16 cellular contexts compared by ENCODE assay signal in genomic region chr18:21901423-21901822, GRCh38.
A peak's percentile ranks its signal among the peaks of the same experiment; 100 is the strongest.
DNase-seq lines count a peak whose midpoint lies in the region; ATAC-seq, FAIRE-seq and TF ChIP-seq lines count a peak whose summit lies in the region.
"Had no signal": no experiment of that assay in that cellular context is flagged by ENCODE, and none has a peak within 500 bp of the region (broad histone marks: within the 10 kb centered on the region; RNA-seq: fewer than 3 reads in every experiment).

No MANE protein-coding gene starts in this region.

- H3K4me1 ChIP-seq in HepG2 (ENCODE audit: insufficient read depth, low read length) (peaks cover 22% of the 10 kb centered on the region), right lobe of liver (no peaks in the 10 kb centered on the region), K562 (replicated peaks in 1 of 2; ENCODE audit: control insufficient read depth in 2 of 2, insufficient read depth in 2 of 2, low read length in 2 of 2) (peaks cover 0 to 6% of the 10 kb centered on the region in 2 experiments; a peak in 2 of 5 replicates), muscle layer of duodenum (ENCODE audit: control insufficient read depth in 1 of 2, insufficient read depth in 2 of 2, low read length in 2 of 2) (peaks cover 0 to 29% of the 10 kb centered on the region in 2 donors), spleen (peaks cover 0 to 20% (median 8%) of the 10 kb centered on the region in 6 donors), right cardiac atrium (ENCODE audit: control insufficient read depth, insufficient read depth, low read length) (peaks cover 8% of the 10 kb centered on the region)
- H3K4me1 ChIP-seq: BLaER1 treated with 17β-estradiol and CSF1 and Interleukin-3, amounts not matched to agents 10 nM and 100 nM had no signal

- peak overlapping the region; percentile 66 for H3K4me2 ChIP-seq in HepG2 (ENCODE audit: low read depth, low read length)
- H3K4me2 ChIP-seq in K562 (ENCODE audit: insufficient read depth, low read length) = no peak overlapping the region
- H3K4me2 ChIP-seq: BLaER1 treated with 17β-estradiol and CSF1 and Interleukin-3, amounts not matched to agents 10 nM and 100 nM had no signal

- H3K9ac ChIP-seq in HepG2 (ENCODE audit: insufficient read depth, low read depth, low read length) (no peak overlapping the region), K562 (ENCODE audit: insufficient read depth in 1 of 2, low read depth in 2 of 2, low read length in 2 of 2) (no peak overlapping the region)
- H3K9ac ChIP-seq: BLaER1 treated with 17β-estradiol and CSF1 and Interleukin-3, amounts not matched to agents 10 nM and 100 nM; GM23248 had no signal

- H3K36me3 ChIP-seq in HepG2 (replicated peaks in 1 of 2; ENCODE audit: control insufficient read depth in 1 of 2, insufficient read depth in 2 of 2, low read length in 2 of 2) (no peaks in the 10 kb centered on the region), right lobe of liver (no peaks in the 10 kb centered on the region), K562 (ENCODE audit: control insufficient read depth, insufficient read depth, low read length) (no peaks in the 10 kb centered on the region), muscle layer of duodenum (ENCODE audit: control insufficient read depth in 1 of 2, insufficient read depth in 2 of 2, low read length in 2 of 2) (no peaks in the 10 kb centered on the region), spleen (no peaks in the 10 kb centered on the region)
- H3K36me3 ChIP-seq: BLaER1 treated with 17β-estradiol and CSF1 and Interleukin-3, amounts not matched to agents 10 nM and 100 nM had no signal

- ATAC-seq in HepG2 = no peak
- no peak for ATAC-seq in right lobe of liver
- no peak for ATAC-seq in K562
- no peak for ATAC-seq in right cardiac atrium
- ATAC-seq: HCT116 had no signal

- FAIRE-seq in HepG2 (lab: Jason Lieb, UNC) (no peak), K562 (lab: Jason Lieb, UNC) (no peak)
- FAIRE-seq: H54 had no signal

- H4K20me1 ChIP-seq in HepG2 (ENCODE audit: insufficient read depth, low read length) = no peaks in the 10 kb centered on the region
- no peaks in the 10 kb centered on the region for H4K20me1 ChIP-seq in K562 (replicated peaks; ENCODE audit: control insufficient read depth, insufficient read depth, low read length)
- H4K20me1 ChIP-seq: BLaER1 treated with 17β-estradiol and CSF1 and Interleukin-3, amounts not matched to agents 10 nM and 100 nM had no signal

- in situ Hi-C loops in HepG2 (cut with HindIII; ENCODE audit: extremely low pct_ligation_motif_present, low pct_unique_long_range_greater_than_20kb) (no loop called here), K562 (cut with MboI) (loop anchor here (25.0 kb wide), 1 partner anchor 661 kb away; no protein-coding TSS in a partner anchor)

- TF ChIP-seq RAD21 in HepG2 (CRISPR knock-in tag; IDR thresholded peaks at IDR 0.05) (no peak), K562 (CRISPR knock-in tag; conservative IDR thresholded peaks at IDR 0.05 in 1 of 2, IDR thresholded peaks at IDR 0.05 in 1 of 2) (no peak)

- CTCF ChIA-PET in HepG2 (lab: Yijun Ruan, JAX; ENCODE audit: low intra/inter-chr PET ratio, low total read pairs) (no interaction called here), K562 (lab: Yijun Ruan, JAX; ENCODE audit: low intra/inter-chr PET ratio) (no interaction called here)

- peak overlapping the region in 2 of 3 experiments; percentile 28 to 30; a peak in 3 of 6 replicates for H3K4me3 ChIP-seq in HepG2 (replicated peaks in 1 of 3; ENCODE audit: insufficient read depth in 1 of 3, low read depth in 2 of 3, low read length in 3 of 3)
- no peak overlapping the region for H3K4me3 ChIP-seq in right lobe of liver
- no peak overlapping the region for H3K4me3 ChIP-seq in K562
- H3K4me3 ChIP-seq in muscle layer of duodenum (ENCODE audit: low read depth in 1 of 2, low read length in 2 of 2) = peak overlapping the region; percentile 7 to 50
- peak overlapping the region in 1 of 8 donors; percentile 10 for H3K4me3 ChIP-seq in spleen
- H3K4me3 ChIP-seq in right cardiac atrium (ENCODE audit: low read length) = no peak overlapping the region
- H3K4me3 ChIP-seq: BLaER1 treated with 17β-estradiol and CSF1 and Interleukin-3, amounts not matched to agents 10 nM and 100 nM had no signal

- POLR2A ChIA-PET in HepG2 (lab: Yijun Ruan, JAX) (no interaction called here), K562 (lab: Yijun Ruan, JAX) (interaction anchor here (0.7 to 0.9 kb wide), 2 partner anchors 10 to 214 kb away, joined by 3 read pairs; no protein-coding TSS in a partner anchor)

- H3K27ac ChIP-seq in HepG2 (ENCODE audit: extremely low read length, insufficient read depth, low read length) (no peak overlapping the region), right lobe of liver (no peak overlapping the region), K562 (ENCODE audit: extremely low read depth, low read depth, low read length) (no peak overlapping the region), muscle layer of duodenum (ENCODE audit: low read length) (no peak overlapping the region), spleen (peak overlapping the region in 5 of 8 donors; percentile 24 to 58 (median 48)), right cardiac atrium (ENCODE audit: low read length) (no peak overlapping the region)
- H3K27ac ChIP-seq: 22Rv1; BLaER1 treated with 17β-estradiol and CSF1 and Interleukin-3, amounts not matched to agents 10 nM and 100 nM; GM23248 had no signal

- no peak for TF ChIP-seq POLR2A in HepG2 (IDR thresholded peaks at IDR 0.05; ENCODE audit: insufficient read depth in 1 of 2, low read depth in 2 of 2, low read length in 2 of 2)
- TF ChIP-seq POLR2A in right lobe of liver (IDR thresholded peaks at IDR 0.05) = no peak
- TF ChIP-seq POLR2A in K562 (conservative IDR thresholded peaks at IDR 0.05) = no peak
- no peak for TF ChIP-seq POLR2A in spleen (IDR thresholded peaks at IDR 0.05)

- intact Hi-C loops in HepG2 (cut with micrococcal nuclease; ENCODE audit: unreplicated experiment) = no loop called here
- intact Hi-C loops in right lobe of liver (cut with DNase I) = no loop called here
- intact Hi-C loops in K562 (cut with micrococcal nuclease) = no loop called here
- intact Hi-C loops in spleen (cut with DNase I; ENCODE audit: low total_unique reads) = no loop called here
- intact Hi-C loops in right cardiac atrium (cut with DNase I) = no loop called here

- 4% methylated on average over 3 of the region's 3 CpGs for WGBS in HepG2 (ENCODE audit: low lambda C conversion rate)
- 44% methylated on average over 3 of the region's 3 CpGs for WGBS in right lobe of liver (ENCODE audit: insufficient coverage, low coverage, low lambda C conversion rate, missing lambda C conversion rate)
- WGBS in K562 (ENCODE audit: insufficient coverage, low coverage, missing lambda C conversion rate) = 5% methylated on average over 3 of the region's 3 CpGs
- 68 to 84% (median 79%) methylated on average over 3 of the region's 3 CpGs for whole genome bisulfite sequencing in spleen, 5 donors
- WGBS in right cardiac atrium = 67% methylated on average over 3 of the region's 3 CpGs

- H3K9me3 ChIP-seq in HepG2 (ENCODE audit: low read length) = no peaks in the 10 kb centered on the region
- H3K9me3 ChIP-seq in right lobe of liver = no peaks in the 10 kb centered on the region
- no peaks in the 10 kb centered on the region for H3K9me3 ChIP-seq in K562 (replicated peaks; ENCODE audit: control insufficient read depth, insufficient read depth, low read depth, low read length)
- H3K9me3 ChIP-seq in muscle layer of duodenum (ENCODE audit: control insufficient read depth in 1 of 2, low read length in 2 of 2) = no peaks in the 10 kb centered on the region
- H3K9me3 ChIP-seq in spleen = no peaks in the 10 kb centered on the region
- H3K9me3 ChIP-seq in right cardiac atrium (ENCODE audit: control insufficient read depth, low read length) = no peaks in the 10 kb centered on the region
- H3K9me3 ChIP-seq: BLaER1 treated with 17β-estradiol and CSF1 and Interleukin-3, amounts not matched to agents 10 nM and 100 nM had no signal

- H3K27me3 ChIP-seq in HepG2 (ENCODE audit: control insufficient read depth in 1 of 2, insufficient read depth in 2 of 2, low read length in 2 of 2) (0 out of 5 replicates have a peak, but pooled peaks cover 0 to 1% of the 10 kb centered on the region in 2 experiments), right lobe of liver (no peaks in the 10 kb centered on the region), K562 (ENCODE audit: control insufficient read depth in 2 of 2, insufficient read depth in 2 of 2, low read length in 2 of 2) (peaks cover 4 to 10% of the 10 kb centered on the region in 2 experiments; a peak in 3 of 5 replicates), muscle layer of duodenum (ENCODE audit: low read depth, low read length) (peaks cover 6% of the 10 kb centered on the region), spleen (replicated peaks in 1 of 7) (peaks cover 0 to 7% (median 0%) of the 10 kb centered on the region in 7 donors), right cardiac atrium (ENCODE audit: control insufficient read depth, insufficient read depth) (no peaks in the 10 kb centered on the region)
- H3K27me3 ChIP-seq: BLaER1 treated with 17β-estradiol and CSF1 and Interleukin-3, amounts not matched to agents 10 nM and 100 nM had no signal

- TSS peak; percentile 85 for BruUV-seq in HepG2 (replicated peaks; lab: Mats Ljungman, UMichigan)
- BruUV-seq in K562 (replicated peaks; lab: Mats Ljungman, UMichigan) = TSS peak; percentile 84

- TF ChIP-seq EP300 in HepG2 (IDR thresholded peaks at IDR 0.05; ENCODE audit: low read depth in 2 of 2, low read length in 2 of 2) (no peak), HepG2 (CRISPR knock-in tag; IDR thresholded peaks at IDR 0.05; ENCODE audit: borderline replicate concordance) (no peak), K562 (IDR thresholded peaks at IDR 0.05; ENCODE audit: low read length) (no peak)

- H3K79me2 ChIP-seq in HepG2 (ENCODE audit: insufficient read depth, low read length) (no peaks in the 10 kb centered on the region), K562 (ENCODE audit: control insufficient read depth, insufficient read depth, low read length) (no peaks in the 10 kb centered on the region)

- DNase-seq in HepG2 (ENCODE audit: low spot score) = no peak
- no peak for DNase-seq in right lobe of liver
- DNase-seq in K562 (ENCODE audit: extremely low read depth in 1 of 4, low spot score in 3 of 4) = no peak
- no peak for DNase-seq in spleen
- no peak for DNase-seq in stimulated activated naive CD4-positive, alpha-beta T cell treated with Interleukin-2 at 50 U/mL for 16 hours (lab: John Stamatoyannopoulos, UW)
- no peak for DNase-seq in cortex of kidney (lab: John Stamatoyannopoulos, UW)
- no peak for DNase-seq in right cardiac atrium
- DNase-seq: ACHN; CD4-positive, CD25-positive, alpha-beta regulatory T cell; DMS 273 treated with DMSO at 0.1 percent for 48 hours; GM23248 had no signal

- H2AFZ ChIP-seq in HepG2 (ENCODE audit: low read length) (no peak overlapping the region), K562 (ENCODE audit: low read depth, low read length) (peak overlapping the region; percentile 47)

- no peaks in the 10 kb centered on the region for H3K9me1 ChIP-seq in K562 (ENCODE audit: control insufficient read depth, insufficient read depth, low read length)

- TF ChIP-seq CTCF in HepG2 (CRISPR knock-in tag; IDR thresholded peaks at IDR 0.05) = no peak
- no peak for TF ChIP-seq CTCF in right lobe of liver (IDR thresholded peaks at IDR 0.05)
- no peak for TF ChIP-seq CTCF in K562 (IDR thresholded peaks at IDR 0.05 in 2 of 3, conservative IDR thresholded peaks at IDR 0.05 in 1 of 3; ENCODE audit: insufficient read depth in 2 of 3, low read depth in 1 of 3, low read length in 3 of 3)
- no peak for TF ChIP-seq CTCF in spleen (IDR thresholded peaks at IDR 0.05 in 8 of 11, conservative IDR thresholded peaks at IDR 0.05 in 3 of 11)

Comparison
In these comparisons a context has a peak if more than half of its experiments do, and no peak if none do; other contexts are left out.
1. H3K4me3 ChIP-seq: peak in HepG2 (2 of 3) and muscle layer of duodenum (2 of 2); none in right lobe of liver (0 of 3), K562 (single experiment) and right cardiac atrium (single experiment).
2. H3K27ac ChIP-seq: peak in spleen (5 of 8); none in HepG2 (single experiment), right lobe of liver (0 of 3), K562 (single experiment), muscle layer of duodenum (single experiment) and right cardiac atrium (single experiment).
3. Of the 241 proteins assayed by ChIP-seq in both HepG2 and K562: peak only in HepG2: MAFK; only in K562: MAFG; in both: MAFF; in neither: 238.